8 cellular contexts compared by ENCODE assay signal in genomic region chr15:61835476-61836106, GRCh38.
DNase-seq lines count a peak whose midpoint lies in the region; ATAC-seq lines count a peak whose summit lies in the region.

No MANE protein-coding gene starts in this region.

- H3K4me1 ChIP-seq in aorta (ENCODE audit: control insufficient read depth in 1 of 2, insufficient read depth in 2 of 2, low read length in 2 of 2), result no peaks in the 10 kb centered on the region

- ATAC-seq in aorta (ENCODE audit: low FRiP score), result peak; percentile 84
- ATAC-seq in GM19023 (IDR thresholded peaks at IDR 0.05; ENCODE audit: unreplicated experiment), result no peak

- H3K4me3 ChIP-seq in aorta (ENCODE audit: low read length in 2 of 2), result no peak overlapping the region

- intact Hi-C loops in posterior cingulate gyrus (cut with DNase I), result loop anchor here (2.0 to 10.0 kb wide), 3 partner anchors 641 to 1473 kb away; no protein-coding TSS in a partner anchor
- intact Hi-C loops in aorta (cut with DNase I), result loop anchor here (10.0 kb wide), 2 partner anchors 1321 to 1331 kb away; no protein-coding TSS in a partner anchor

- DNase-seq in DMS114 treated with DMSO at 0.1 percent for 48 hours (lab: John Stamatoyannopoulos, UW; ENCODE audit: unreplicated experiment) (peak; percentile 74), KBM-7 (peak; percentile 83), SHP77 (lab: John Stamatoyannopoulos, UW) (peak; percentile 49 to 59), glomerular visceral epithelial cell (ENCODE audit: extremely low spot score) (peak; percentile 60), posterior cingulate gyrus (peak; percentile 46 to 95 (median 74)), aorta (peak in 1 of 2 donors; percentile 67)
- DNase-seq in activated naive CD4-positive, alpha-beta T cell treated with Interleukin-2 at 50 U/mL for 16 hours, result peak; percentile 61

- WGBS in aorta, 2 donors, result 1% methylated on average over 9 of the region's 9 CpGs

- no peaks in the 10 kb centered on the region for H3K36me3 ChIP-seq in aorta (ENCODE audit: control insufficient read depth in 1 of 2, insufficient read depth in 2 of 2, low read length in 1 of 2)

- in situ Hi-C loops in KBM-7 (cut with MboI; ENCODE audit: low pct_unique_long_range_greater_than_20kb, low sequenced_read_pairs), result no loop called here

- no peak overlapping the region for H3K27ac ChIP-seq in aorta (ENCODE audit: low read depth in 1 of 2, low read length in 2 of 2)

- H3K9me3 ChIP-seq in aorta (ENCODE audit: control insufficient read depth, low read length), result no peaks in the 10 kb centered on the region

- no peaks in the 10 kb centered on the region for H3K27me3 ChIP-seq in aorta (ENCODE audit: control insufficient read depth in 1 of 2, insufficient read depth in 2 of 2, low read length in 1 of 2)
